ENCODE assay signal across 1 cellular context in genomic region chr2:201654611-201655384, GRCh38.
TF ChIP-seq lines count a peak whose summit lies in the region.

No MANE protein-coding gene starts in this region.

TF ChIP-seq in SK-N-SH, 30 proteins besides CTCF, POLR2A, EP300 and RAD21 (continued from another document):
- TF ChIP-seq RFX5 (IDR thresholded peaks at IDR 0.05; ENCODE audit: low read length) (no peak), REST (IDR thresholded peaks at IDR 0.05; ENCODE audit: low read depth, low read length) (no peak), EZH2phosphoT487 (IDR thresholded peaks at IDR 0.05; ENCODE audit: borderline replicate concordance, low read depth) (no peak), YY1 (IDR thresholded peaks at IDR 0.05; ENCODE audit: low read depth) (no peak), ZBTB33 (IDR thresholded peaks at IDR 0.05; ENCODE audit: borderline replicate concordance, low read depth) (no peak), NRF1 (IDR thresholded peaks at IDR 0.05; ENCODE audit: low read depth, low read length) (no peak), MEF2A (IDR thresholded peaks at IDR 0.05; ENCODE audit: borderline replicate concordance, low read depth) (peak; percentile 68; the same call in 1 of the 2 replicates), SMC3 (IDR thresholded peaks at IDR 0.05; ENCODE audit: low read depth, low read length) (no peak), PBX3 (IDR thresholded peaks at IDR 0.05) (peak; percentile 96), NFIC (IDR thresholded peaks at IDR 0.05; ENCODE audit: borderline replicate concordance) (peak; percentile 72), CHD2 (IDR thresholded peaks at IDR 0.05; ENCODE audit: low read length, partially characterized antibody) (no peak), POLR2AphosphoS5 (IDR thresholded peaks at IDR 0.05; ENCODE audit: low read depth, low read length) (peak; percentile 81), RCOR1 (IDR thresholded peaks at IDR 0.05; ENCODE audit: low read length) (no peak), USF1 (IDR thresholded peaks at IDR 0.05; ENCODE audit: borderline replicate concordance, low read depth) (no peak), JUND (IDR thresholded peaks at IDR 0.05) (peak; percentile 89), TCF12 (IDR thresholded peaks at IDR 0.05) (peak; percentile 99), FOXM1 (IDR thresholded peaks at IDR 0.05; ENCODE audit: low read depth) (peak; percentile 95), TEAD4 (IDR thresholded peaks at IDR 0.05; ENCODE audit: borderline replicate concordance, insufficient read depth) (peak; percentile 97), FOXJ3 (CRISPR knock-in tag; IDR thresholded peaks at IDR 0.05) (no peak), GABPA (IDR thresholded peaks at IDR 0.05; ENCODE audit: low read depth) (no peak), MXI1 (IDR thresholded peaks at IDR 0.05; ENCODE audit: low read depth, low read length) (no peak)
